ENCODE assay signal across 25 cellular contexts in the genomic region with DNA sequence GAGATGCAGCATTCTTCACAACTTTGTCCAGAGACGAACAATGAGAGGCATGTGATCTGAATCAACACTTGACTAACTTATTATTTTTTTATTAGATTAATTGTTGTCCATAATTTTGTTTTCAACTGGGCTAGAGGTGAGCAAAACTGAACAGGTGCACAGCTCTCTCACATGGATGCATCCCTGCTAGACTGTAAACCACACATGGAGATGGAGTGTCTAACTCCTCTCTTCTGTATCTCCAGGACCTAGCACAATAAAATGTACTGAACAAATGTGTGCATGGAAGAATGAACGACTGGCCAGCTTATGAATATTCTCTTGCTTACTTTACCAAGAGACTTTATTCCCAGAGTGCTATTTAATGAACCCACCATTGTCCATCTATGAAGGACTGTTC.
A peak's percentile ranks its signal among the peaks of the same experiment; 100 is the strongest.
DNase-seq lines count a peak whose midpoint lies in the region; ATAC-seq, FAIRE-seq and TF ChIP-seq lines count a peak whose summit lies in the region.
"Had no signal": no experiment of that assay in that cellular context is flagged by ENCODE, and none has a peak within 500 bp of the region (broad histone marks: within the 10 kb centered on the region; RNA-seq: fewer than 3 reads in every experiment).

No MANE protein-coding gene starts in this region.

- no peak overlapping the region for H3K9ac ChIP-seq in IMR-90 (ENCODE audit: low read depth, low read length)
- H3K9ac ChIP-seq: BLaER1 had no signal

- H2BK20ac ChIP-seq in IMR-90 (ENCODE audit: low read depth, low read length): 0 out of 2 replicates have a peak overlapping the region, but pooled peaks have one; percentile 20

- TF ChIP-seq CTCF in IMR-90 (conservative IDR thresholded peaks at IDR 0.05; ENCODE audit: low read depth, low read length): no peak

- H3K23ac ChIP-seq in IMR-90 (ENCODE audit: low read depth, low read length): no peak overlapping the region

- CTCF ChIA-PET in IMR-90 (lab: Yijun Ruan, JAX): interaction anchor here (1.1 kb wide), 1 partner anchor 13 kb away, joined by 3 read pairs; no protein-coding TSS in a partner anchor

- H2BK120ac ChIP-seq in IMR-90 (ENCODE audit: low read depth, low read length): no peak overlapping the region

- TF ChIP-seq POLR2A in IMR-90 (IDR thresholded peaks at IDR 0.05; ENCODE audit: low read depth, low read length): no peak
- no peak for TF ChIP-seq POLR2A in GM12891 (IDR thresholded peaks at IDR 0.05; ENCODE audit: low read depth, low read length)

- no peaks in the 10 kb centered on the region for H3K9me3 ChIP-seq in IMR-90 (ENCODE audit: control insufficient read depth, insufficient read depth, low read length)
- H3K9me3 ChIP-seq: BE2C, BLaER1 had no signal

- no peak overlapping the region for H4K91ac ChIP-seq in IMR-90 (ENCODE audit: insufficient read depth, low read depth, low read length)

- H3K4ac ChIP-seq in IMR-90 (ENCODE audit: low read depth, low read length): peak overlapping the region; percentile 38; the same call in 1 of the 2 replicates

- H4K5ac ChIP-seq in IMR-90 (ENCODE audit: low read depth, low read length): no peak overlapping the region

- dilution Hi-C loops in IMR-90 (cut with HindIII; ENCODE audit: low sequenced_read_pairs, unreplicated experiment): no loop called here

- no peak overlapping the region for H2AFZ ChIP-seq in IMR-90 (replicated peaks; ENCODE audit: low read length, poor library complexity)

- peaks cover 6% of the 10 kb centered on the region for H3K9me1 ChIP-seq in IMR-90 (ENCODE audit: insufficient read depth, low read length)

- no CpG with 5 or more reads among the region's 2 CpGs for WGBS in IMR-90 (ENCODE audit: extremely low coverage in 2 of 2, insufficient read length in 1 of 2), 2 experiments

- H2BK15ac ChIP-seq in IMR-90 (ENCODE audit: low read depth, low read length): peak overlapping the region; percentile 50; the same call in 1 of the 3 replicates

- H3K27me3 ChIP-seq in IMR-90 (ENCODE audit: control insufficient read depth, insufficient read depth, low read length): no peaks in the 10 kb centered on the region
- H3K27me3 ChIP-seq: BE2C, BLaER1 had no signal

- H3K4me2 ChIP-seq in IMR-90 (ENCODE audit: low read depth, low read length): no peak overlapping the region
- H3K4me2 ChIP-seq: BLaER1 had no signal

- H3K79me1 ChIP-seq in IMR-90 (ENCODE audit: low read depth in 1 of 2, low read length in 2 of 2): peaks cover 15 to 34% of the 10 kb centered on the region in 2 experiments

- H3K18ac ChIP-seq in IMR-90 (ENCODE audit: low read depth, low read length): no peak overlapping the region

- peak overlapping the region; percentile 9 for H3K14ac ChIP-seq in IMR-90 (replicated peaks; ENCODE audit: low read depth, low read length)

- DNase-seq in G401 (ENCODE audit: low spot score) (peak; percentile 64), IMR-90 (no peak), cerebellum (ENCODE audit: low spot score) (peak; percentile 11), NCI-H2227 (lab: John Stamatoyannopoulos, UW; ENCODE audit: unreplicated experiment) (no peak), GM12891 (ENCODE audit: insufficient read length, low spot score) (no peak), ureter (ENCODE audit: low spot score) (no peak)
- DNase-seq: 8988T; ACHN; BE2C; CD4-positive, alpha-beta memory T cell; CD4-positive, CD25-positive, alpha-beta regulatory T cell; CD8-positive, alpha-beta memory T cell; COR-L47; DMS 273 treated with DMSO at 0.1 percent for 48 hours; DMS153; DMS53; DMS79; DND-41; EL; GF-D8 had no signal

- H3K56ac ChIP-seq in IMR-90 (ENCODE audit: extremely low read depth, insufficient read depth, low read length): no peak overlapping the region

- in situ Hi-C loops in G401 (cut with HindIII; ENCODE audit: low sequenced_read_pairs): no loop called here
- in situ Hi-C loops in IMR-90 (cut with MboI; ENCODE audit: low sequenced_read_pairs): no loop called here

- intact Hi-C loops in IMR-90 (cut with micrococcal nuclease): loop anchor here (2.0 to 10.0 kb wide), 3 partner anchors 19 to 277 kb away; a partner anchor contains a TSS

- no peak overlapping the region for H2BK5ac ChIP-seq in IMR-90 (ENCODE audit: low read depth, low read length, poor library complexity, severe bottlenecking)

- no peak overlapping the region for H3K4me3 ChIP-seq in IMR-90 (ENCODE audit: insufficient read depth, low read depth, low read length)
- H3K4me3 ChIP-seq: BLaER1 had no signal

- ATAC-seq in IMR-90 (ENCODE audit: low read depth): no peak

- H3K36me3 ChIP-seq in IMR-90 (ENCODE audit: control insufficient read depth, insufficient read depth, low read length): no peaks in the 10 kb centered on the region
- H3K36me3 ChIP-seq: BE2C, BLaER1 had no signal

- 0 out of 2 replicates have a peak overlapping the region, but pooled peaks have one; percentile 13 for H2AK5ac ChIP-seq in IMR-90 (ENCODE audit: low read depth, low read length)

- peaks cover 4% of the 10 kb centered on the region for H3K4me1 ChIP-seq in IMR-90 (ENCODE audit: control insufficient read depth, insufficient read depth, low read length)
- H3K4me1 ChIP-seq: BLaER1 had no signal

- POLR2A ChIA-PET in IMR-90 (lab: Charles Lee; ENCODE audit: unreplicated experiment): no interaction called here

- no peak overlapping the region for H2AK9ac ChIP-seq in IMR-90 (replicated peaks; ENCODE audit: low read depth, low read length, poor library complexity)

- no peak for TF ChIP-seq RAD21 in IMR-90 (IDR thresholded peaks at IDR 0.05; ENCODE audit: low read length)

- peaks cover 4% of the 10 kb centered on the region; the same call in 1 of the 2 replicates for H4K20me1 ChIP-seq in IMR-90 (ENCODE audit: insufficient read depth, low read length)
- H4K20me1 ChIP-seq: BLaER1 had no signal

- H4K8ac ChIP-seq in IMR-90 (ENCODE audit: low read depth in 2 of 2, low read length in 2 of 2): no peak overlapping the region

- no peak for FAIRE-seq in GM12891 (lab: Jason Lieb, UNC)
- FAIRE-seq: A204.1, G401.6, GM12892, GM18507 had no signal

- no peak overlapping the region for H3K27ac ChIP-seq in IMR-90 (ENCODE audit: insufficient read depth, low read length)
- H3K27ac ChIP-seq: BLaER1 had no signal

- BruUV-seq in IMR-90 (replicated peaks; lab: Mats Ljungman, UMichigan): no TSS peak

TF ChIP-seq in IMR-90, 13 proteins besides CTCF, POLR2A, EP300 and RAD21:
- TF ChIP-seq BHLHE40 (IDR thresholded peaks at IDR 0.05; ENCODE audit: low read depth, low read length) (no peak), MAZ (IDR thresholded peaks at IDR 0.05; ENCODE audit: borderline replicate concordance, low read depth, low read length) (no peak), NFE2L2 (IDR thresholded peaks at IDR 0.05; ENCODE audit: low read depth, low read length) (no peak), SMC3 (IDR thresholded peaks at IDR 0.05; ENCODE audit: low read depth, low read length) (no peak), FOS (IDR thresholded peaks at IDR 0.05; ENCODE audit: low read depth, low read length) (no peak)
TF ChIP-seq in IMR-90: peak in this region for 0.

TF ChIP-seq in GM12891, 5 proteins besides CTCF, POLR2A, EP300 and RAD21:
- TF ChIP-seq POLR2AphosphoS5 (IDR thresholded peaks at IDR 0.05; ENCODE audit: low read depth, low read length): no peak
- no peak for TF ChIP-seq PAX5 (IDR thresholded peaks at IDR 0.05; ENCODE audit: insufficient read depth, low read length, severe bottlenecking)
- TF ChIP-seq SPI1 (IDR thresholded peaks at IDR 0.05; ENCODE audit: low read depth, low read length): no peak
- TF ChIP-seq POU2F2 (IDR thresholded peaks at IDR 0.05; ENCODE audit: low read depth, low read length): no peak
- no peak for TF ChIP-seq TAF1 (IDR thresholded peaks at IDR 0.05; ENCODE audit: low read depth, low read length)

Comparison
In these comparisons a context has a peak if more than half of its experiments do, and no peak if none do; other contexts are left out.
1. DNase-seq: peak in G401 (single experiment) and cerebellum (single experiment); none in IMR-90 (single experiment), NCI-H2227 (single experiment), GM12891 (single experiment) and ureter (single experiment).